7 cellular contexts compared by ENCODE assay signal in genomic region chr7:151838861-151839381, GRCh38. TPM values are rescaled to one million over a fixed set of nuclear protein-coding genes. Genes with fewer than 3 reads are reported as not detected.
DNase-seq lines count a peak whose midpoint lies in the region; ATAC-seq and TF ChIP-seq lines count a peak whose summit lies in the region.

No MANE protein-coding gene starts in this region.

- H3K27ac Mint-ChIP-seq in activated CD8-positive, alpha-beta T cell treated with anti-CD3 and anti-CD28 coated beads for 36 hours: peak overlapping the region; percentile 87

- H3K9me3 Mint-ChIP-seq in activated CD8-positive, alpha-beta T cell treated with anti-CD3 and anti-CD28 coated beads for 36 hours: no peaks in the 10 kb centered on the region

- no peaks in the 10 kb centered on the region for H3K36me3 Mint-ChIP-seq in activated CD8-positive, alpha-beta T cell treated with anti-CD3 and anti-CD28 coated beads for 36 hours (ENCODE audit: low read depth)

- DNase-seq in activated CD8-positive, alpha-beta T cell treated with anti-CD3 and anti-CD28 coated beads for 36 hours: peak; percentile 77
- DNase-seq in medulla oblongata (ENCODE audit: extremely low spot score) (peak; percentile 66), NCI-H774 (lab: John Stamatoyannopoulos, UW) (no peak), ecto neural progenitor cell (ENCODE audit: low spot score) (no peak), testis (no peak)

- no peaks in the 10 kb centered on the region for H3K36me3 ChIP-seq in testis (ENCODE audit: low read depth, missing control alignments)

- no peaks in the 10 kb centered on the region for H3K4me1 ChIP-seq in testis

- no peak for TF ChIP-seq POLR2A in testis (IDR thresholded peaks at IDR 0.05)

- H3K27me3 ChIP-seq in testis: no peaks in the 10 kb centered on the region

- ATAC-seq in GM19324 (IDR thresholded peaks at IDR 0.05; ENCODE audit: low FRiP score, unreplicated experiment): peak; percentile 66
- peak; percentile 72 for ATAC-seq in HG03432 (IDR thresholded peaks at IDR 0.05; ENCODE audit: unreplicated experiment)
- peak; percentile 92 for ATAC-seq in activated CD8-positive, alpha-beta T cell treated with anti-CD3 and anti-CD28 coated beads for 36 hours

- peak overlapping the region; percentile 60 for H3K4me3 Mint-ChIP-seq in activated CD8-positive, alpha-beta T cell treated with anti-CD3 and anti-CD28 coated beads for 36 hours

- intact Hi-C loops in activated CD8-positive, alpha-beta T cell treated with anti-CD3 and anti-CD28 coated beads for 36 hours (cut with micrococcal nuclease): no loop called here
- intact Hi-C loops in testis (cut with DNase I; ENCODE audit: low total_unique reads): no loop called here

- WGBS in testis, 2 donors: 73 to 86% methylated on average over 17 of the region's 17 CpGs

- peaks cover 30% of the 10 kb centered on the region for H3K4me1 Mint-ChIP-seq in activated CD8-positive, alpha-beta T cell treated with anti-CD3 and anti-CD28 coated beads for 36 hours (ENCODE audit: low read depth)

- H3K9me3 ChIP-seq in testis: no peaks in the 10 kb centered on the region

- CTCF ChIA-PET in activated CD8-positive, alpha-beta T cell treated with anti-CD3 and anti-CD28 coated beads for 36 hours (lab: Charles Lee): interaction anchor here (0.9 to 1.1 kb wide), 4 partner anchors 8 to 56 kb away, joined by 3 to 8 read pairs (median 4); partner anchors contain the start of gene PRKAG2

- POLR2A ChIA-PET in activated CD8-positive, alpha-beta T cell treated with anti-CD3 and anti-CD28 coated beads for 36 hours (lab: Charles Lee): interaction anchor here (0.8 to 1.6 kb wide), 7 partner anchors 9 to 321 kb away, joined by 3 to 6 read pairs (median 3); partner anchors contain the start of gene PRKAG2

- no peak for TF ChIP-seq CTCF in activated CD8-positive, alpha-beta T cell treated with anti-CD3 and anti-CD28 coated beads for 36 hours (IDR thresholded peaks at IDR 0.05)
- no peak for TF ChIP-seq CTCF in testis (IDR thresholded peaks at IDR 0.05)

- no peak overlapping the region for H3K4me3 ChIP-seq in testis

- H3K27ac ChIP-seq in testis: no peak overlapping the region

- H3K27me3 Mint-ChIP-seq in activated CD8-positive, alpha-beta T cell treated with anti-CD3 and anti-CD28 coated beads for 36 hours: no peaks in the 10 kb centered on the region

RNA-seq across cellular contexts. Expression of gene PRKAG2, which starts 38.0 kb away (rescaled TPM):
- 10 to 100 TPM; 17.0 to 19.2 TPM for total RNA-seq in activated CD8-positive, alpha-beta T cell treated with anti-CD3 and anti-CD28 coated beads for 36 hours
- total RNA-seq in testis: 10 to 100 TPM; 27.9 to 28.7 TPM
- 28.6 TPM for polyA plus RNA-seq in testis (ENCODE audit: insufficient read depth, low read depth, low replicate concordance)

Comparison
In these comparisons a context has a peak if more than half of its experiments do, and no peak if none do; other contexts are left out.
1. DNase-seq: peak in activated CD8-positive, alpha-beta T cell treated with anti-CD3 and anti-CD28 coated beads for 36 hours (single experiment) and medulla oblongata (single experiment); none in NCI-H774 (single experiment), ecto neural progenitor cell (single experiment) and testis (single experiment).
2. Peak in every context shown above with its lines, with median percentiles within 50 percentile points of each other: ATAC-seq.